19 cellular contexts compared by ENCODE assay signal in the genomic region with DNA sequence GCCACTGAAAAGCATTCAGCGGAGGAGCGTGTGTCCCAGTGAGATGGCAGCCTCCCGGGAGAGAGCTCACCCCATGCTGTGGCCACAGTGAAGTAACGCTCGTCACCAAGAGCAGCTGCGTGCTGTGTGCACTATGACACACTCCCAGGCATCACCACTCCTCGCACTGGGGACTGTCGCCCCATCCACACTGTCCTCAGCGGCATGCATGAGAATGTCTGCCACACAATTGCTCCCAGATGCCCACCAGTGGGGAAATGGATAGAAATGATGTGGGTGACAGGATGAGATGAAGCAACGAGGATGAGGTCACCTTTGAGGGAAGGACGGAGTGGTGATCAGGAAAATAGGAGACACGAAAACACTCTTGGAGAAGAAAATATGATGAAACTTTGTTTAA.
"Had no signal": no experiment of that assay in that cellular context is flagged by ENCODE, and none has a peak within 500 bp of the region (broad histone marks: within the 10 kb centered on the region; RNA-seq: fewer than 3 reads in every experiment).

No MANE protein-coding gene starts in this region.

- H3K27ac Mint-ChIP-seq: activated T-cell treated with anti-CD3 and anti-CD28 coated beads, Interleukin-2, amount 50 U/mL, for 72 hours; naive thymus-derived CD4-positive, alpha-beta T cell; stimulated activated naive CD8-positive, alpha-beta T cell treated with anti-CD3 and anti-CD28 coated beads, Interleukin-15, Interleukin-2, amounts not matched to agents 100 ng/mL and 50 ng/mL, for 24 hours; T-helper 17 cell had no signal

- H3K4me3 Mint-ChIP-seq: activated T-cell treated with anti-CD3 and anti-CD28 coated beads, Interleukin-2, amount 50 U/mL, for 72 hours; central memory CD8-positive, alpha-beta T cell; naive thymus-derived CD4-positive, alpha-beta T cell; stimulated activated naive CD8-positive, alpha-beta T cell treated with anti-CD3 and anti-CD28 coated beads, Interleukin-15, Interleukin-2, amounts not matched to agents 100 ng/mL and 50 ng/mL, for 24 hours; T-helper 17 cell had no signal

- H3K36me3 Mint-ChIP-seq: naive thymus-derived CD4-positive, alpha-beta T cell had no signal

- H3K27me3 ChIP-seq: brain microvascular endothelial cell, colonic mucosa, vagina had no signal

- H3K4me1 Mint-ChIP-seq: central memory CD8-positive, alpha-beta T cell; naive thymus-derived CD4-positive, alpha-beta T cell; T-helper 17 cell had no signal

- DNase-seq: activated CD4-positive, alpha-beta T cell treated with anti-CD3 and anti-CD28 coated beads for 1 hour; activated naive CD4-positive, alpha-beta T cell treated with anti-CD3 and anti-CD28 coated beads, Interleukin-2, amount 50 U/mL, for 16 hours; activated T-cell treated with anti-CD3 and anti-CD28 coated beads, Interleukin-2, amount 50 U/mL, for 72 hours; aorta; brain microvascular endothelial cell; colonic mucosa; left cardiac atrium; mesenchymal stem cell; naive thymus-derived CD4-positive, alpha-beta T cell; nucleus accumbens; stimulated activated CD4-positive, alpha-beta T cell treated with anti-CD3 and anti-CD28 coated beads, Interleukin-2, amount 100 ng/mL, for 24 hours; T-helper 17 cell; transverse colon; WERI-Rb-1 had no signal

- FAIRE-seq: endometrium had no signal

- H3K36me3 ChIP-seq: brain microvascular endothelial cell, colonic mucosa, suprapubic skin, transverse colon, vagina, WERI-Rb-1 had no signal

- ATAC-seq: activated T-cell treated with anti-CD3 and anti-CD28 coated beads, Interleukin-2, amount 50 U/mL, for 72 hours; left cardiac atrium; naive thymus-derived CD4-positive, alpha-beta T cell; T-helper 17 cell had no signal

- H3K9me3 Mint-ChIP-seq: activated T-cell treated with anti-CD3 and anti-CD28 coated beads, Interleukin-2, amount 50 U/mL, for 72 hours; central memory CD8-positive, alpha-beta T cell; stimulated activated naive CD8-positive, alpha-beta T cell treated with anti-CD3 and anti-CD28 coated beads, Interleukin-15, Interleukin-2, amounts not matched to agents 100 ng/mL and 50 ng/mL, for 24 hours had no signal

- H3K4me3 ChIP-seq: colonic mucosa, suprapubic skin, transverse colon, vagina had no signal

- H3K4me1 ChIP-seq: colonic mucosa, suprapubic skin, transverse colon, vagina had no signal

- H3K27ac ChIP-seq: brain microvascular endothelial cell, colonic mucosa, suprapubic skin, transverse colon, vagina, WERI-Rb-1 had no signal

- H3K9me3 ChIP-seq: colonic mucosa, suprapubic skin, transverse colon, vagina had no signal
